Comparison of ENCODE assay signal across 8 cellular contexts in the genomic region with DNA sequence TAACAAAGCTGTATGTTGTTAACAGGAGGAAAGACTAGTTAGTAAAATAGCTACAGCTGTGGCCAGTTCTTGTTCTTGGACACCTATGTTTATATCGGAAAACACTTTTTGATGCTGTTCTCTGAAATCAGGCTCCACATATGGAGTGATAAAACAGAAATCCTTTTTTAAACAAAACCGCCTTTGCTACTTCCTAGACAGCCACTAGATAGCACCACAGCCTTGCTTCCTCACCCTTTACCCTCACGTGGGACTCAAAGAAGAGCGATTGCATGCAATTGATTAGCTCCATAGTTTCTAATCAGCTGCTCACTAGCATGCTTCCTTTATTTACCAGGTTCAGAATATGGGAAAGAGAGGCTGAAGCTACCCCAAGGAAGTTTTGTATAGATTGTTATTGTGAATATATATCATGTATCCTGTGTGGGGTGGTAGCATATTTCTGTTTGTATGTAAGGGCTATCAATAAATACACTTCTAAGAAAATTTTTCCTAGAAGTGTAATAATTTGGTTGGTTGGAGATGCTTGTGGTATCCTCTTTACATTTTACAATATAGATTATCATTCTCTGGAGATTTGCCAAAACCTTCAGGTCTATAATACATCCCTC. TPM values are rescaled to one million over a fixed set of nuclear protein-coding genes. Genes with fewer than 3 reads are reported as not detected.
DNase-seq lines count a peak whose midpoint lies in the region; ATAC-seq and TF ChIP-seq lines count a peak whose summit lies in the region.

No MANE protein-coding gene starts in this region.

- H3K36me3 ChIP-seq in Caco-2 (ENCODE audit: control insufficient read depth, insufficient read depth, low read length), result no peaks in the 10 kb centered on the region
- H3K36me3 ChIP-seq in Panc1 (ENCODE audit: control insufficient read depth, insufficient read depth, low read length), result no peaks in the 10 kb centered on the region
- H3K36me3 ChIP-seq in neural cell (ENCODE audit: insufficient read depth, low read length), result no peaks in the 10 kb centered on the region

- H3K4me2 ChIP-seq in neural cell (ENCODE audit: low read length), result no peak overlapping the region

- no peaks in the 10 kb centered on the region for H3K27me3 ChIP-seq in Caco-2 (replicated peaks; ENCODE audit: control insufficient read depth, insufficient read depth, low read length)
- H3K27me3 ChIP-seq in Panc1 (ENCODE audit: control insufficient read depth, insufficient read depth, low read length), result no peaks in the 10 kb centered on the region
- no peaks in the 10 kb centered on the region for H3K27me3 ChIP-seq in neural cell (ENCODE audit: insufficient read depth, low read depth, low read length)

- no peak overlapping the region for H2AFZ ChIP-seq in neural cell (ENCODE audit: low read depth, low read length)

- TF ChIP-seq RAD21 in neural cell (conservative IDR thresholded peaks at IDR 0.05), result peak; percentile 92

- CTCF ChIA-PET in Caco-2 (lab: Charles Lee), result interaction anchor here (0.5 to 2.4 kb wide), 21 partner anchors 10 to 253 kb away, joined by 3 to 41 read pairs (median 5); partner anchors contain the start of genes CLPX, PARP16, SLC51B and UBAP1L
- CTCF ChIA-PET in Panc1 (lab: Charles Lee), result interaction anchor here (0.8 to 1.5 kb wide), 5 partner anchors 44 to 67 kb away, joined by 4 to 24 read pairs (median 5); no protein-coding TSS in a partner anchor

- H3K27me3 Mint-ChIP-seq in Caco-2 (ENCODE audit: insufficient read depth, unreplicated experiment), result no peaks in the 10 kb centered on the region

- no peak overlapping the region for H3K4me3 Mint-ChIP-seq in Caco-2 (ENCODE audit: unreplicated experiment)

- in situ Hi-C loops in Panc1 (cut with HindIII; ENCODE audit: low pct_unique_long_range_greater_than_20kb, low sequenced_read_pairs), result no loop called here

- BruUV-seq in Caco-2 (replicated peaks; lab: Mats Ljungman, UMichigan) (no TSS peak), Panc1 (replicated peaks; lab: Mats Ljungman, UMichigan) (no TSS peak)

- TF ChIP-seq CTCF in Caco-2 (IDR thresholded peaks at IDR 0.05; ENCODE audit: insufficient read depth in 1 of 2, low read depth in 1 of 2, low read length in 1 of 2, severe bottlenecking in 1 of 2, unreplicated experiment in 1 of 2) (peak; percentile 31 to 69), Panc1 (IDR thresholded peaks at IDR 0.05) (peak; percentile 41; the same call in 1 of the 2 replicates), neural cell (IDR thresholded peaks at IDR 0.05; ENCODE audit: poor library complexity, severe bottlenecking) (peak; percentile 89)

- no peaks in the 10 kb centered on the region for H3F3A ChIP-seq in neural cell (ENCODE audit: insufficient read depth, low read length, poor library complexity, severe bottlenecking)

- H3K9ac ChIP-seq in neural cell (ENCODE audit: low read length), result no peak overlapping the region

- DNase-seq in Caco-2 (peak; percentile 55 to 61), HPDE6-E6E7 (ENCODE audit: extremely low spot score) (peak; percentile 37), Panc1 (ENCODE audit: low read depth, low spot score) (no peak), dermis blood vessel endothelial cell (peak; percentile 66), activated T-cell treated with anti-CD3 and anti-CD28 coated beads for 4 hours (no peak)

- H3K4me1 ChIP-seq in Caco-2, result peaks cover 22% of the 10 kb centered on the region
- H3K4me1 ChIP-seq in Panc1 (ENCODE audit: control insufficient read depth, insufficient read depth, low read length), result peaks cover 6% of the 10 kb centered on the region

- no peak for TF ChIP-seq EP300 in neural cell (conservative IDR thresholded peaks at IDR 0.05; ENCODE audit: poor library complexity, severe bottlenecking)

- H3K36me3 Mint-ChIP-seq in Caco-2 (ENCODE audit: insufficient read depth, unreplicated experiment), result no peaks in the 10 kb centered on the region

- H3K4me1 Mint-ChIP-seq in Caco-2 (ENCODE audit: low read depth, unreplicated experiment), result no peaks in the 10 kb centered on the region

- no peaks in the 10 kb centered on the region for H3K9me2 ChIP-seq in neural cell (ENCODE audit: insufficient read depth, low read length)

- ATAC-seq in Panc1 (no peak), GM21619 (IDR thresholded peaks at IDR 0.05; ENCODE audit: unreplicated experiment) (no peak), HG03378 (IDR thresholded peaks at IDR 0.05; ENCODE audit: unreplicated experiment) (no peak)

- H3K27ac Mint-ChIP-seq in Caco-2 (ENCODE audit: unreplicated experiment), result peak overlapping the region; percentile 22

- H4K20me1 ChIP-seq in neural cell (ENCODE audit: insufficient read depth), result no peaks in the 10 kb centered on the region

- H3K9me3 ChIP-seq in Caco-2, result no peaks in the 10 kb centered on the region
- no peaks in the 10 kb centered on the region for H3K9me3 ChIP-seq in Panc1 (ENCODE audit: control insufficient read depth, insufficient read depth, low read depth, low read length)
- no peaks in the 10 kb centered on the region for H3K9me3 ChIP-seq in neural cell (ENCODE audit: low read length)

- POLR2A ChIA-PET in Caco-2 (lab: Charles Lee) (interaction anchor here (0.7 to 1.4 kb wide), 2 partner anchors 9 to 11 kb away, joined by 3 to 4 read pairs; partner anchors contain the start of gene SLC51B), Panc1 (lab: Charles Lee) (interaction anchor here (0.9 kb wide), 1 partner anchor 39 kb away, joined by 3 read pairs; no protein-coding TSS in a partner anchor)

- H3K4me3 ChIP-seq in Caco-2 (ENCODE audit: low read depth, low read length), result no peak overlapping the region
- H3K4me3 ChIP-seq in Panc1 (ENCODE audit: low read depth in 2 of 2, low read length in 2 of 2), result no peak overlapping the region
- H3K4me3 ChIP-seq in neural cell (ENCODE audit: low read length), result no peak overlapping the region

- H3K27ac ChIP-seq in Panc1 (ENCODE audit: low read length) (no peak overlapping the region), neural cell (ENCODE audit: low read length) (no peak overlapping the region)

- no peaks in the 10 kb centered on the region for H3K9me3 Mint-ChIP-seq in Caco-2 (ENCODE audit: unreplicated experiment)

- intact Hi-C loops in Caco-2 (cut with micrococcal nuclease; ENCODE audit: unreplicated experiment), result loop anchor here (1.0 to 2.0 kb wide), 10 partner anchors 12 to 271 kb away; partner anchors contain the start of genes CLPX, RNU5B-1 and SLC51B
- intact Hi-C loops in Panc1 (cut with micrococcal nuclease; ENCODE audit: unreplicated experiment), result loop anchor here (2.0 to 10.0 kb wide), 2 partner anchors 45 to 261 kb away; partner anchors contain the start of gene RNU5A-1

- peaks cover 1% of the 10 kb centered on the region for H3K79me2 ChIP-seq in neural cell (replicated peaks; ENCODE audit: insufficient read depth, low read length)

TF ChIP-seq in neural cell, 6 proteins besides CTCF, POLR2A, EP300 and RAD21 (continues in another document):
- peak; percentile 89 for TF ChIP-seq SMC3 (conservative IDR thresholded peaks at IDR 0.05; ENCODE audit: poor library complexity)
- peak; percentile 57 for TF ChIP-seq MXI1 (conservative IDR thresholded peaks at IDR 0.05; ENCODE audit: poor library complexity, severe bottlenecking)
- TF ChIP-seq POLR2AphosphoS5 (IDR thresholded peaks at IDR 0.05), result no peak
- no peak for TF ChIP-seq TAF1 (IDR thresholded peaks at IDR 0.05; ENCODE audit: low read depth)

RNA-seq across cellular contexts. Expression of gene MTFMT, which starts 4.3 kb away (rescaled TPM):
- 24.7 and 29.9 TPM in 2 replicates for total RNA-seq in Caco-2 (2022)
- total RNA-seq in Panc1 (2021; ENCODE audit: unreplicated experiment), result 19.4 TPM
- 14.5 TPM for polyA plus RNA-seq in Panc1 (2012; ENCODE audit: insufficient read length)
- 29.8 and 34.8 TPM in 2 replicates for total RNA-seq in dermis blood vessel endothelial cell
- 14.4 and 21.3 TPM in 2 replicates for polyA plus RNA-seq in neural cell
- polyA minus RNA-seq in neural cell, result 18.9 and 21.7 TPM in 2 replicates

RNA-seq across cellular contexts. Expression of gene SLC51B, which starts 11.4 kb away (rescaled TPM):
- 15.4 and 17.1 TPM in 2 replicates for total RNA-seq in Caco-2 (2022)
- total RNA-seq in Panc1 (2021; ENCODE audit: unreplicated experiment), result 0.51 TPM
- polyA plus RNA-seq in Panc1 (2012; ENCODE audit: insufficient read length), result 0.40 TPM
- not detected in 2 replicates for total RNA-seq in dermis blood vessel endothelial cell
- polyA plus RNA-seq in neural cell, result not detected in 2 replicates
- not detected in 2 replicates for polyA minus RNA-seq in neural cell

RNA-seq across cellular contexts. Expression of gene RASL12, which starts 34.0 kb away (rescaled TPM):
- total RNA-seq in Caco-2 (2022) (6.0 and 6.4 TPM in 2 replicates), Panc1 (2021; ENCODE audit: unreplicated experiment) (0.67 TPM), dermis blood vessel endothelial cell (not detected in 2 replicates)
- polyA plus RNA-seq in Panc1 (2012; ENCODE audit: insufficient read length), result 0.85 TPM
- polyA plus RNA-seq in neural cell, result not detected in 2 replicates
- polyA minus RNA-seq in neural cell, result not detected in 2 replicates

RNA-seq across cellular contexts. Expression of gene KBTBD13, which starts 42.8 kb away (rescaled TPM):
- not detected in 2 replicates for total RNA-seq in Caco-2 (2022)
- not detected for total RNA-seq in Panc1 (2021; ENCODE audit: unreplicated experiment)
- not detected for polyA plus RNA-seq in Panc1 (2012; ENCODE audit: insufficient read length)
- total RNA-seq in dermis blood vessel endothelial cell, result not detected in 2 replicates
- polyA plus RNA-seq in neural cell, result not detected in 2 replicates
- not detected in 2 replicates for polyA minus RNA-seq in neural cell

RNA-seq across cellular contexts. Expression of gene SPG21, which starts 44.0 kb away (rescaled TPM):
- total RNA-seq in Caco-2 (2022) (69.4 and 72.9 TPM in 2 replicates), Panc1 (2021; ENCODE audit: unreplicated experiment) (124 TPM), dermis blood vessel endothelial cell (77.3 and 84.7 TPM in 2 replicates)
- 83.1 TPM for polyA plus RNA-seq in Panc1 (2012; ENCODE audit: insufficient read length)
- polyA plus RNA-seq in neural cell, result 67.6 and 67.7 TPM in 2 replicates
- polyA minus RNA-seq in neural cell, result 62.6 and 63.8 TPM in 2 replicates

Comparison
In these comparisons a context has a peak if more than half of its experiments do, and no peak if none do; other contexts are left out.
1. DNase-seq: peak in Caco-2 (2 of 2), HPDE6-E6E7 (single experiment) and dermis blood vessel endothelial cell (single experiment); none in Panc1 (single experiment) and activated T-cell treated with anti-CD3 and anti-CD28 coated beads for 4 hours (single experiment).
2. RNA of gene SLC51B, which starts 11.4 kb away (total RNA-seq): 15.4 to 17.1 TPM in Caco-2; 0.51 TPM in Panc1 (single experiment) and not detected in dermis blood vessel endothelial cell; every median in the first group is over 10 times any median in the second.
3. Peak in every context shown above with its lines, with median percentiles within 50 percentile points of each other: CTCF ChIP-seq.